16 cellular contexts compared by ENCODE assay signal in the genomic region with DNA sequence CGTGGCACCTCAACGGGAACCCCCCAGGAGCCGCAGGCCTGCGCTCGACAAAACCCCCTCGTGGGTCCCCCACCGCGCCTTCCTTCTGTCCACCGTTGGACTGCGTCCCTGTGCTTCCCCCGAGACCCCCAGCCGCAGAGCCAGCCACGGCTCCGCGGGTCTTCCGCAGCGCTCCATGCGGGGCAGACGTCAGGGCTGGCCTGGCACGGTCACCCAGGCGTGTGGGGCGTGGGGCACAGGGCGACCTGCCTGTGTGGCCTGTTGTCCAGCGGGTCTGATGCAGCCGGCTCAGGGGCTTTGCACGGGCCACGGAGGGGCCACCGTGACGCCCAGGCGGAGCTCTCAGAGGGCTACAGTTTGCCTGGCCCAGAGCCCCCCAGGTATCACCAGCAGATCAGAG. TPM values are rescaled to one million over a fixed set of nuclear protein-coding genes. Genes with fewer than 3 reads are reported as not detected.
A peak's percentile ranks its signal among the peaks of the same experiment; 100 is the strongest.
DNase-seq lines count a peak whose midpoint lies in the region; ATAC-seq and TF ChIP-seq lines count a peak whose summit lies in the region.
"Had no signal": no experiment of that assay in that cellular context is flagged by ENCODE, and none has a peak within 500 bp of the region (broad histone marks: within the 10 kb centered on the region; RNA-seq: fewer than 3 reads in every experiment).

No MANE protein-coding gene starts in this region.

- no peaks in the 10 kb centered on the region for H3K27me3 ChIP-seq in tibial nerve
- H3K27me3 ChIP-seq: sigmoid colon had no signal

- TF ChIP-seq CTCF in mucosa of descending colon (IDR thresholded peaks at IDR 0.05) (no peak), tibial nerve (IDR thresholded peaks at IDR 0.05) (no peak)

- H3K4me3 ChIP-seq in mucosa of descending colon, result no peak overlapping the region
- H3K4me3 ChIP-seq in tibial nerve, result no peak overlapping the region
- H3K4me3 ChIP-seq: K562, sigmoid colon had no signal

- peaks cover 5 to 15% of the 10 kb centered on the region in 2 donors for H3K36me3 Mint-ChIP-seq in activated T-cell treated with anti-CD3 and anti-CD28 coated beads, Interleukin-2, amount 50 U/mL, for 72 hours (ENCODE audit: insufficient read depth in 2 of 2)
- peaks cover 14% of the 10 kb centered on the region for H3K36me3 Mint-ChIP-seq in activated naive CD8-positive, alpha-beta T cell treated with anti-CD3 and anti-CD28 coated beads, Interleukin-2, amount 10 ng/mL, durations not matched to agents 7 days and 5 days

- H3K4me1 Mint-ChIP-seq in activated T-cell treated with anti-CD3 and anti-CD28 coated beads, Interleukin-2, amount 50 U/mL, for 72 hours (ENCODE audit: low read depth), result peaks cover 58% of the 10 kb centered on the region
- peaks cover 32% of the 10 kb centered on the region for H3K4me1 Mint-ChIP-seq in activated naive CD8-positive, alpha-beta T cell treated with anti-CD3 and anti-CD28 coated beads, Interleukin-2, amount 10 ng/mL, durations not matched to agents 7 days and 5 days

- peak overlapping the region; percentile 93 to 98 for H3K4me3 Mint-ChIP-seq in activated T-cell treated with anti-CD3 and anti-CD28 coated beads, Interleukin-2, amount 50 U/mL, for 72 hours
- H3K4me3 Mint-ChIP-seq in activated naive CD8-positive, alpha-beta T cell treated with anti-CD3 and anti-CD28 coated beads, Interleukin-2, amount 10 ng/mL, durations not matched to agents 7 days and 5 days, result peak overlapping the region; percentile 73
- H3K4me3 Mint-ChIP-seq: type B pancreatic cell had no signal

- TF ChIP-seq EP300 in tibial nerve (IDR thresholded peaks at IDR 0.05), result no peak

- H3K9me3 ChIP-seq in mucosa of descending colon, result no peaks in the 10 kb centered on the region
- no peaks in the 10 kb centered on the region for H3K9me3 ChIP-seq in tibial nerve
- H3K9me3 ChIP-seq: sigmoid colon had no signal

- no peak overlapping the region for H3K27ac Mint-ChIP-seq in activated T-cell treated with anti-CD3 and anti-CD28 coated beads, Interleukin-2, amount 50 U/mL, for 72 hours
- H3K27ac Mint-ChIP-seq in activated naive CD8-positive, alpha-beta T cell treated with anti-CD3 and anti-CD28 coated beads, Interleukin-2, amount 10 ng/mL, durations not matched to agents 7 days and 5 days, result peak overlapping the region; percentile 96

- 93 to 97% methylated on average over 23 to 29 of the region's 30 CpGs for WGBS in tibial nerve, 2 donors

- no peak for DNase-seq in activated T-cell treated with anti-CD3 and anti-CD28 coated beads, Interleukin-2, amount 50 U/mL, for 72 hours
- no peak for DNase-seq in activated T-cell treated with anti-CD3 and anti-CD28 coated beads, Interleukin-2, amount 50 U/mL, for 48 hours
- DNase-seq in activated naive CD8-positive, alpha-beta T cell treated with anti-CD3 and anti-CD28 coated beads, Interleukin-2, amount 10 ng/mL, durations not matched to agents 7 days and 5 days, result no peak
- DNase-seq in mucosa of descending colon (peak in 2 of 3 donors; percentile 21 to 60), tibial nerve (ENCODE audit: low spot score in 2 of 2) (no peak), inferior parietal cortex (ENCODE audit: extremely low spot score) (no peak)
- no peak for DNase-seq in NK-92 treated with Interleukin-12 subunit alpha and Interleukin-12 subunit beta, amount 100 ng/mL, for 24 hours (lab: John Stamatoyannopoulos, UW)
- DNase-seq: kidney glomerular epithelial cell, NCI-H1436, NCI-H524 treated with DMSO at 0.1 percent for 48 hours had no signal

- H3K36me3 ChIP-seq in mucosa of descending colon (ENCODE audit: low read depth), result no peaks in the 10 kb centered on the region
- peaks cover 0 to 24% (median 5%) of the 10 kb centered on the region in 3 donors for H3K36me3 ChIP-seq in tibial nerve

- H3K27me3 Mint-ChIP-seq in activated T-cell treated with anti-CD3 and anti-CD28 coated beads, Interleukin-2, amount 50 U/mL, for 72 hours (ENCODE audit: low read depth), result no peaks in the 10 kb centered on the region
- H3K27me3 Mint-ChIP-seq in activated naive CD8-positive, alpha-beta T cell treated with anti-CD3 and anti-CD28 coated beads, Interleukin-2, amount 10 ng/mL, durations not matched to agents 7 days and 5 days, result no peaks in the 10 kb centered on the region

- no peaks in the 10 kb centered on the region for H3K9me3 Mint-ChIP-seq in activated T-cell treated with anti-CD3 and anti-CD28 coated beads, Interleukin-2, amount 50 U/mL, for 72 hours
- no peaks in the 10 kb centered on the region for H3K9me3 Mint-ChIP-seq in activated naive CD8-positive, alpha-beta T cell treated with anti-CD3 and anti-CD28 coated beads, Interleukin-2, amount 10 ng/mL, durations not matched to agents 7 days and 5 days
- H3K9me3 Mint-ChIP-seq: nephron had no signal

- intact Hi-C loops in mucosa of descending colon (cut with DNase I, micrococcal nuclease), result no loop called here

- H3K4me1 ChIP-seq in mucosa of descending colon (ENCODE audit: low read depth), result peaks cover 10% of the 10 kb centered on the region
- peaks cover 3 to 60% (median 30%) of the 10 kb centered on the region in 4 donors for H3K4me1 ChIP-seq in tibial nerve

- no peak for ATAC-seq in activated T-cell treated with anti-CD3 and anti-CD28 coated beads, Interleukin-2, amount 50 U/mL, for 72 hours (replicated peaks in 1 of 2)
- no peak for ATAC-seq in activated naive CD8-positive, alpha-beta T cell treated with anti-CD3 and anti-CD28 coated beads, Interleukin-2, amount 10 ng/mL, durations not matched to agents 7 days and 5 days (ENCODE audit: low read depth)
- ATAC-seq in mucosa of descending colon, result no peak
- no peak for ATAC-seq in HG03108 (IDR thresholded peaks at IDR 0.05; ENCODE audit: unreplicated experiment)
- ATAC-seq: K562 had no signal

- no peak for TF ChIP-seq POLR2A in tibial nerve (IDR thresholded peaks at IDR 0.05)

- peak overlapping the region; percentile 66 to 98 (median 94) for H3K27ac ChIP-seq in tibial nerve
- H3K27ac ChIP-seq: RWPE1 had no signal

- POLR2A ChIA-PET in activated naive CD8-positive, alpha-beta T cell treated with anti-CD3 and anti-CD28 coated beads, Interleukin-2, amount 10 ng/mL, durations not matched to agents 7 days and 5 days (lab: Charles Lee), result interaction anchor here (1.0 to 1.5 kb wide), 2 partner anchors 10 to 113 kb away, joined by 3 to 7 read pairs; no protein-coding TSS in a partner anchor

RNA-seq across cellular contexts. Expression of a gene that starts 11.0 kb away (rescaled TPM):
- total RNA-seq in activated T-cell treated with anti-CD3 and anti-CD28 coated beads, Interleukin-2, amount 50 U/mL, for 72 hours, result 10 to 100 TPM; 70.4 to 86.0 TPM
- total RNA-seq in activated naive CD8-positive, alpha-beta T cell treated with anti-CD3 and anti-CD28 coated beads, Interleukin-2, amount 10 ng/mL, durations not matched to agents 7 days and 5 days, result 10 to 100 TPM; 46.9 to 50.8 TPM
- 10 to 100 TPM in 1 of 3 donors, 1 to 10 TPM in 2; 2.9 to 12.9 (median 4.6) TPM for total RNA-seq in mucosa of descending colon
- 10 to 100 TPM; 33.7 to 48.6 (median 37.8) TPM for total RNA-seq in tibial nerve

Comparison
In these comparisons a context has a peak if more than half of its experiments do, and no peak if none do; other contexts are left out.
1. DNase-seq: peak in mucosa of descending colon (2 of 3); none in activated T-cell treated with anti-CD3 and anti-CD28 coated beads, Interleukin-2, amount 50 U/mL, for 72 hours (0 of 2), activated T-cell treated with anti-CD3 and anti-CD28 coated beads, Interleukin-2, amount 50 U/mL, for 48 hours (0 of 2), activated naive CD8-positive, alpha-beta T cell treated with anti-CD3 and anti-CD28 coated beads, Interleukin-2, amount 10 ng/mL, durations not matched to agents 7 days and 5 days (single experiment), tibial nerve (0 of 2), NK-92 treated with Interleukin-12 subunit alpha and Interleukin-12 subunit beta, amount 100 ng/mL, for 24 hours (single experiment) and inferior parietal cortex (single experiment).